ENCODE assay signal across 17 cellular contexts in the genomic region with DNA sequence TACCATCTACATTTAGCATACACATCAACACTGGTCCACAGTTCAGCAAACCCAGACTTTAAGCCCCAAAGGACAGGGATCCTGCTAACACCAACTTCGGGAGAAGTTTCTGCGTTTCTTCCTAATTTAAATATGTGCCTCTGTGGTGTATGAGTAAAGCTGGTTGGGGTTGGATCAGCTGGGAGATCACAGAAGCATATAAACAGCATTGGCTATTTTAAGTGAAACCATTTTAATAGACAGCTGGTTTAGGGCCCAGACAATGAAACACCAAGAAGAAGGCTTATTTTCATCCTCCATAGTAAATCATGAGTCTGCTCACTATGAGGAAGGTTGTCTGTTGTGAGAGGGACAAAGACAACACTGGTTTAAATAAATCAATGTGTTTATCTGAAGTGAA. TPM values are rescaled to one million over a fixed set of nuclear protein-coding genes. Genes with fewer than 3 reads are reported as not detected.
A peak's percentile ranks its signal among the peaks of the same experiment; 100 is the strongest.
DNase-seq lines count a peak whose midpoint lies in the region; ATAC-seq and TF ChIP-seq lines count a peak whose summit lies in the region.
"Had no signal": no experiment of that assay in that cellular context is flagged by ENCODE, and none has a peak within 500 bp of the region (broad histone marks: within the 10 kb centered on the region; RNA-seq: fewer than 3 reads in every experiment).

No MANE protein-coding gene starts in this region.

- no peak for DNase-seq in activated B cell treated with CpG ODN at 0.5 μM for 24 hours
- no peak for DNase-seq in memory B cell (ENCODE audit: low spot score in 2 of 2)
- no peak for DNase-seq in PC-3
- DNase-seq in activated naive CD4-positive, alpha-beta T cell (lab: John Stamatoyannopoulos, UW): no peak
- no peak for DNase-seq in Peyer's patch
- DNase-seq: Calu3; CD8-positive, alpha-beta T cell; EL; NCI-H1105; NCI-H1694; NCI-H510A; NCI-H774 had no signal

- H3K4me2 ChIP-seq in BLaER1 treated with 17β-estradiol and CSF1 and Interleukin-3, amounts not matched to agents 10 nM and 100 nM: peak overlapping the region; percentile 77 to 100 (median 95)
- no peak overlapping the region for H3K4me2 ChIP-seq in PC-3 (ENCODE audit: low read length)

- H3K9me3 ChIP-seq in BLaER1 treated with 17β-estradiol and CSF1 and Interleukin-3, amounts not matched to agents 10 nM and 100 nM (replicated peaks in 1 of 11): no peaks in the 10 kb centered on the region
- H3K9me3 ChIP-seq in PC-3 (ENCODE audit: low read length): no peaks in the 10 kb centered on the region
- no peaks in the 10 kb centered on the region for H3K9me3 ChIP-seq in Peyer's patch
- H3K9me3 ChIP-seq: SJSA1 had no signal

- BruUV-seq in PC-3 (replicated peaks; lab: Mats Ljungman, UMichigan): no TSS peak

- no peak for TF ChIP-seq POLR2A in Peyer's patch (IDR thresholded peaks at IDR 0.05)

- no peak overlapping the region for H2AFZ ChIP-seq in PC-3 (ENCODE audit: low read length)

- peak overlapping the region; percentile 9 for H3K27ac Mint-ChIP-seq in activated B cell treated with CpG ODN at 0.5 μM for 24 hours
- peak overlapping the region; percentile 63 for H3K27ac Mint-ChIP-seq in memory B cell
- H3K27ac Mint-ChIP-seq in stimulated activated memory B cell treated with anti-CD40 and anti-IgM and Interleukin-4, amounts not matched to agents 10 μg/mL and 1 μg/mL and 100 μg/mL, for 72 hours: peak overlapping the region; percentile 75
- H3K27ac Mint-ChIP-seq: CD8-positive, alpha-beta T cell had no signal

- no peaks in the 10 kb centered on the region for H3K79me2 ChIP-seq in PC-3 (ENCODE audit: low read length)

- H3K9ac ChIP-seq in BLaER1 treated with 17β-estradiol and CSF1 and Interleukin-3, amounts not matched to agents 10 nM and 100 nM: peak overlapping the region; percentile 19 to 100 (median 79); a peak in 20 of 22 replicates
- H3K9ac ChIP-seq in PC-3 (ENCODE audit: low read length): no peak overlapping the region

- POLR2A ChIA-PET in activated B cell treated with CpG ODN at 0.5 μM for 24 hours (lab: Charles Lee) (interaction anchor here (0.8 to 2.8 kb wide), 2 partner anchors 10 to 13 kb away, joined by 4 to 22 read pairs; a partner anchor contains a TSS), PC-3 (lab: Charles Lee; ENCODE audit: unreplicated experiment) (no interaction called here)

- no peaks in the 10 kb centered on the region for H3K9me2 ChIP-seq in PC-3 (replicated peaks; ENCODE audit: low read length)

- peaks cover 90% of the 10 kb centered on the region for H3K36me3 Mint-ChIP-seq in activated B cell treated with CpG ODN at 0.5 μM for 24 hours (ENCODE audit: low read depth)
- H3K36me3 Mint-ChIP-seq in memory B cell: peaks cover 32% of the 10 kb centered on the region
- peaks cover 55% of the 10 kb centered on the region for H3K36me3 Mint-ChIP-seq in stimulated activated memory B cell treated with anti-CD40 and anti-IgM and Interleukin-4, amounts not matched to agents 10 μg/mL and 1 μg/mL and 100 μg/mL, for 72 hours
- H3K36me3 Mint-ChIP-seq: CD8-positive, alpha-beta T cell had no signal

- H3K36me3 ChIP-seq in BLaER1 treated with 17β-estradiol and CSF1 and Interleukin-3, amounts not matched to agents 10 nM and 100 nM: peaks cover 0 to 97% (median 89%) of the 10 kb centered on the region in 11 experiments; a peak in 18 of 22 replicates
- H3K36me3 ChIP-seq in PC-3 (ENCODE audit: low read depth, low read length): no peaks in the 10 kb centered on the region
- no peaks in the 10 kb centered on the region for H3K36me3 ChIP-seq in Peyer's patch

- H3K4me3 Mint-ChIP-seq in activated B cell treated with CpG ODN at 0.5 μM for 24 hours: no peak overlapping the region
- no peak overlapping the region for H3K4me3 Mint-ChIP-seq in memory B cell
- H3K4me3 Mint-ChIP-seq in stimulated activated memory B cell treated with anti-CD40 and anti-IgM and Interleukin-4, amounts not matched to agents 10 μg/mL and 1 μg/mL and 100 μg/mL, for 72 hours: no peak overlapping the region
- H3K4me3 Mint-ChIP-seq: CD8-positive, alpha-beta T cell had no signal

- H4K20me1 ChIP-seq in BLaER1 treated with 17β-estradiol and CSF1 and Interleukin-3, amounts not matched to agents 10 nM and 100 nM: peaks cover 0 to 91% (median 48%) of the 10 kb centered on the region in 11 experiments; a peak in 13 of 22 replicates
- no peaks in the 10 kb centered on the region for H4K20me1 ChIP-seq in PC-3 (ENCODE audit: low read length)

- intact Hi-C loops in activated B cell treated with CpG ODN at 0.5 μM for 24 hours (cut with micrococcal nuclease): no loop called here
- intact Hi-C loops in PC-3 (cut with micrococcal nuclease): no loop called here

- TF ChIP-seq CTCF in activated B cell treated with CpG ODN at 0.5 μM for 24 hours (IDR thresholded peaks at IDR 0.05) (no peak), PC-3 (conservative IDR thresholded peaks at IDR 0.05; ENCODE audit: low read depth, low read length) (no peak), Peyer's patch (IDR thresholded peaks at IDR 0.05) (no peak)

- H3F3A ChIP-seq in PC-3 (ENCODE audit: low read length, unreplicated experiment): no peaks in the 10 kb centered on the region

- H3K27ac ChIP-seq in BLaER1 treated with 17β-estradiol and CSF1 and Interleukin-3, amounts not matched to agents 10 nM and 100 nM: peak overlapping the region; percentile 88 to 100 (median 98); a peak in 19 of 22 replicates
- H3K27ac ChIP-seq in PC-3 (ENCODE audit: low read length) (no peak overlapping the region), Peyer's patch (no peak overlapping the region)
- H3K27ac ChIP-seq: SJSA1 had no signal

- ATAC-seq in activated B cell treated with CpG ODN at 0.5 μM for 24 hours (ENCODE audit: low read depth) (no peak), memory B cell (ENCODE audit: low read depth) (no peak), PC-3 (no peak), GM21390 (IDR thresholded peaks at IDR 0.05; ENCODE audit: unreplicated experiment) (no peak)
- no peak for ATAC-seq in stimulated activated memory B cell treated with anti-CD40 and anti-IgM and Interleukin-4, amounts not matched to agents 10 μg/mL and 1 μg/mL and 100 μg/mL, for 72 hours
- ATAC-seq: CD8-positive, alpha-beta T cell; Panc1 had no signal

- H3K4me1 ChIP-seq in BLaER1 treated with 17β-estradiol and CSF1 and Interleukin-3, amounts not matched to agents 10 nM and 100 nM: peaks cover 60 to 95% (median 80%) of the 10 kb centered on the region in 10 experiments
- H3K4me1 ChIP-seq in PC-3 (ENCODE audit: insufficient read depth, low read length) (no peaks in the 10 kb centered on the region), Peyer's patch (no peaks in the 10 kb centered on the region)
- H3K4me1 ChIP-seq: SJSA1 had no signal

- H3K27me3 Mint-ChIP-seq in activated B cell treated with CpG ODN at 0.5 μM for 24 hours (no peaks in the 10 kb centered on the region), memory B cell (no peaks in the 10 kb centered on the region)
- H3K27me3 Mint-ChIP-seq in stimulated activated memory B cell treated with anti-CD40 and anti-IgM and Interleukin-4, amounts not matched to agents 10 μg/mL and 1 μg/mL and 100 μg/mL, for 72 hours: no peaks in the 10 kb centered on the region

- CTCF ChIA-PET in activated B cell treated with CpG ODN at 0.5 μM for 24 hours (lab: Charles Lee): no interaction called here
- CTCF ChIA-PET in PC-3 (lab: Charles Lee): no interaction called here

- H3K9me3 Mint-ChIP-seq in activated B cell treated with CpG ODN at 0.5 μM for 24 hours (peaks cover 3% of the 10 kb centered on the region), memory B cell (peaks cover 2% of the 10 kb centered on the region)
- H3K9me3 Mint-ChIP-seq in stimulated activated memory B cell treated with anti-CD40 and anti-IgM and Interleukin-4, amounts not matched to agents 10 μg/mL and 1 μg/mL and 100 μg/mL, for 72 hours: no peaks in the 10 kb centered on the region
- H3K9me3 Mint-ChIP-seq: CD8-positive, alpha-beta T cell had no signal

- H3K4me1 Mint-ChIP-seq in activated B cell treated with CpG ODN at 0.5 μM for 24 hours: peaks cover 89% of the 10 kb centered on the region
- peaks cover 48% of the 10 kb centered on the region for H3K4me1 Mint-ChIP-seq in memory B cell
- peaks cover 81% of the 10 kb centered on the region for H3K4me1 Mint-ChIP-seq in stimulated activated memory B cell treated with anti-CD40 and anti-IgM and Interleukin-4, amounts not matched to agents 10 μg/mL and 1 μg/mL and 100 μg/mL, for 72 hours

- no peaks in the 10 kb centered on the region for H3K27me3 ChIP-seq in BLaER1 treated with 17β-estradiol and CSF1 and Interleukin-3, amounts not matched to agents 10 nM and 100 nM
- peaks cover 5% of the 10 kb centered on the region; the same call in 1 of the 2 replicates for H3K27me3 ChIP-seq in PC-3 (ENCODE audit: low read length)
- H3K27me3 ChIP-seq in Peyer's patch: no peaks in the 10 kb centered on the region
- H3K27me3 ChIP-seq: SJSA1 had no signal

- peak overlapping the region in 8 of 10 experiments; percentile 11 to 99 (median 52); a peak in 11 of 20 replicates for H3K4me3 ChIP-seq in BLaER1 treated with 17β-estradiol and CSF1 and Interleukin-3, amounts not matched to agents 10 nM and 100 nM
- H3K4me3 ChIP-seq in PC-3 (ENCODE audit: low read length) (no peak overlapping the region), Peyer's patch (no peak overlapping the region)
- H3K4me3 ChIP-seq: SJSA1 had no signal

RNA-seq across cellular contexts. Expression of a gene that starts 11.3 kb away (rescaled TPM):
- 195 and 247 TPM in 2 replicates for total RNA-seq in activated B cell treated with CpG ODN at 0.5 μM for 24 hours
- total RNA-seq in PC-3 (2014; rRNA removed): 0.29 and 1.3 TPM in 2 replicates
- total RNA-seq in Peyer's patch: 10 to 100 TPM in 2 of 4 donors, 1 to 10 TPM in 2; 2.8 to 84.2 (median 9.8) TPM
- total RNA-seq: Calu3 had no signal

Comparison
In these comparisons a context has a peak if more than half of its experiments do, and no peak if none do; other contexts are left out.
1. H3K27ac ChIP-seq: peak in BLaER1 treated with 17β-estradiol and CSF1 and Interleukin-3, amounts not matched to agents 10 nM and 100 nM (11 of 11); none in PC-3 (single experiment) and Peyer's patch (0 of 4).
2. H3K4me3 ChIP-seq: peak in BLaER1 treated with 17β-estradiol and CSF1 and Interleukin-3, amounts not matched to agents 10 nM and 100 nM (8 of 10); none in PC-3 (single experiment) and Peyer's patch (0 of 4).
3. H3K27ac Mint-ChIP-seq: peak in every context shown above with its lines; median percentile 75 in stimulated activated memory B cell treated with anti-CD40 and anti-IgM and Interleukin-4, amounts not matched to agents 10 μg/mL and 1 μg/mL and 100 μg/mL, for 72 hours; 63 in memory B cell; 9 in activated B cell treated with CpG ODN at 0.5 μM for 24 hours.